Comparison of ENCODE assay signal across 8 cellular contexts in genomic region chr11:113773416-113774173, GRCh38. TPM values are rescaled to one million over a fixed set of nuclear protein-coding genes. Genes with fewer than 3 reads are reported as not detected.
DNase-seq lines count a peak whose midpoint lies in the region; ATAC-seq and TF ChIP-seq lines count a peak whose summit lies in the region.

Gene ZW10, minus strand, starts transcription at chr11:113773692. Its CDS starts 26 bp downstream, at chr11:113773666.

- DNase-seq in COLO829 (ENCODE audit: low spot score) (peak; percentile 86), HS-5 (ENCODE audit: low read depth) (peak; percentile 85), NK-92 (lab: John Stamatoyannopoulos, UW; ENCODE audit: unreplicated experiment) (peak; percentile 44), lower lobe of right lung (peak; percentile 98)
- DNase-seq in activated CD8-positive, alpha-beta memory T cell treated with anti-CD3 and anti-CD28 coated beads for 1 hour (ENCODE audit: extremely low read depth in 1 of 2, low read depth in 1 of 2): peak; percentile 76 to 89
- DNase-seq in effector CD4-positive, alpha-beta T cell: peak; percentile 91
- DNase-seq in stimulated activated CD4-positive, alpha-beta T cell treated with anti-CD3 and anti-CD28 coated beads, TNF-alpha, amount 100 ng/mL, for 24 hours (ENCODE audit: low read depth in 3 of 3): peak; percentile 81 to 92 (median 86)

- ATAC-seq in GM19468 (IDR thresholded peaks at IDR 0.05; ENCODE audit: extremely low read depth, unreplicated experiment) (peak; percentile 98), lower lobe of right lung (peak; percentile 99 to 100)

- TF ChIP-seq CTCF in lower lobe of right lung (IDR thresholded peaks at IDR 0.05): peak; percentile 77

- no peaks in the 10 kb centered on the region for H3K27me3 ChIP-seq in lower lobe of right lung (ENCODE audit: low read depth)

- no peaks in the 10 kb centered on the region for H3K9me3 ChIP-seq in lower lobe of right lung

- peaks cover 20% of the 10 kb centered on the region for H3K4me1 ChIP-seq in lower lobe of right lung

- intact Hi-C loops in lower lobe of right lung (cut with DNase I): no loop called here

- H3K4me3 ChIP-seq in lower lobe of right lung: peak within 1 kb of the TSS; percentile 80

- peak within 1 kb of the TSS; percentile 78 for H3K27ac ChIP-seq in lower lobe of right lung

- H3K36me3 ChIP-seq in lower lobe of right lung: peaks cover 9% of the 10 kb centered on the region

RNA-seq across cellular contexts. Expression of gene ZW10, which starts in this region (rescaled TPM):
- 11.6 TPM for total RNA-seq in lower lobe of right lung

Comparison
In these comparisons a context has a peak if more than half of its experiments do, and no peak if none do; other contexts are left out.
1. Peak in every context shown above with its lines: DNase-seq, ATAC-seq, H3K4me3 ChIP-seq and H3K27ac ChIP-seq.
2. DNase-seq: peak in every context shown above with its lines; median percentile 98 in lower lobe of right lung; 91 in effector CD4-positive, alpha-beta T cell; 86 in COLO829; 86 in stimulated activated CD4-positive, alpha-beta T cell treated with anti-CD3 and anti-CD28 coated beads, TNF-alpha, amount 100 ng/mL, for 24 hours; 85 in HS-5; 82 in activated CD8-positive, alpha-beta memory T cell treated with anti-CD3 and anti-CD28 coated beads for 1 hour; 44 in NK-92.